Comparison of ENCODE assay signal across 2 cellular contexts in the genomic region with DNA sequence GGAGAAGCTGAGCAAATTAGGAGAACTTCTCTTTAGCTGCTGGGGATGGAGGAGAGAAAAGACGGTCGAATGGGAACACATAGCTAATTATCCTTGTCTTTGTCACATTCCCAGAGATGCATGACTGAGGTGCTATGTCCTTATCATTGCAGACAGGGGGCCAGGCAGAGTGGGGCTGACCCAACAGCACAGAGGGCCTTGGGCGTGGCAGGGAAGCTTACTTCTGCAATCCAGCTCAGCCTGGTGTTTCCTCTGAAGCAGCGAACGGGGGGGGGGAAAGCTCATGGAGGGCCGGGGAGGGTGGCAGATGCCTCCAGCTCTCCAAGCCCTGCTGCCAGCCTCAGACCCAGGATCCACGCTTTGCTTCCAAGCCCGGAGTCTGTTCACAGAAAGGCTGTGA.
TF ChIP-seq lines count a peak whose summit lies in the region.

No MANE protein-coding gene starts in this region.

TF ChIP-seq in HepG2, 621 proteins besides CTCF, POLR2A, EP300 and RAD21 (continued from another document):
- TF ChIP-seq, protein P1, sequence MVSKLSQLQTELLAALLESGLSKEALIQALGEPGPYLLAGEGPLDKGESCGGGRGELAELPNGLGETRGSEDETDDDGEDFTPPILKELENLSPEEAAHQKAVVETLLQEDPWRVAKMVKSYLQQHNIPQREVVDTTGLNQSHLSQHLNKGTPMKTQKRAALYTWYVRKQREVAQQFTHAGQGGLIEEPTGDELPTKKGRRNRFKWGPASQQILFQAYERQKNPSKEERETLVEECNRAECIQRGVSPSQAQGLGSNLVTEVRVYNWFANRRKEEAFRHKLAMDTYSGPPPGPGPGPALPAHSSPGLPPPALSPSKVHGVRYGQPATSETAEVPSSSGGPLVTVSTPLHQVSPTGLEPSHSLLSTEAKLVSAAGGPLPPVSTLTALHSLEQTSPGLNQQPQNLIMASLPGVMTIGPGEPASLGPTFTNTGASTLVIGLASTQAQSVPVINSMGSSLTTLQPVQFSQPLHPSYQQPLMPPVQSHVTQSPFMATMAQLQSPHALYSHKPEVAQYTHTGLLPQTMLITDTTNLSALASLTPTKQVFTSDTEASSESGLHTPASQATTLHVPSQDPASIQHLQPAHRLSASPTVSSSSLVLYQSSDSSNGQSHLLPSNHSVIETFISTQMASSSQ (IDR thresholded peaks at IDR 0.05; ENCODE audit: low read depth): no peak
- TF ChIP-seq, protein P1 (CRISPR knock-in tag; IDR thresholded peaks at IDR 0.05; ENCODE audit: borderline replicate concordance): no peak
- TF ChIP-seq ZNF557 (CRISPR knock-in tag; IDR thresholded peaks at IDR 0.05) (no peak), ZBTB3 (CRISPR knock-in tag; IDR thresholded peaks at IDR 0.05; ENCODE audit: borderline replicate concordance, low read depth) (no peak), SRY (CRISPR knock-in tag; IDR thresholded peaks at IDR 0.05) (no peak)
- TF ChIP-seq, protein P2, sequence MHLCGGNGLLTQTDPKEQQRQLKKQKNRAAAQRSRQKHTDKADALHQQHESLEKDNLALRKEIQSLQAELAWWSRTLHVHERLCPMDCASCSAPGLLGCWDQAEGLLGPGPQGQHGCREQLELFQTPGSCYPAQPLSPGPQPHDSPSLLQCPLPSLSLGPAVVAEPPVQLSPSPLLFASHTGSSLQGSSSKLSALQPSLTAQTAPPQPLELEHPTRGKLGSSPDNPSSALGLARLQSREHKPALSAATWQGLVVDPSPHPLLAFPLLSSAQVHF (CRISPR knock-in tag; IDR thresholded peaks at IDR 0.05): no peak

TF ChIP-seq in WTC11, 78 proteins besides CTCF, POLR2A, EP300 and RAD21 (continued from another document):
- TF ChIP-seq, protein P3, sequence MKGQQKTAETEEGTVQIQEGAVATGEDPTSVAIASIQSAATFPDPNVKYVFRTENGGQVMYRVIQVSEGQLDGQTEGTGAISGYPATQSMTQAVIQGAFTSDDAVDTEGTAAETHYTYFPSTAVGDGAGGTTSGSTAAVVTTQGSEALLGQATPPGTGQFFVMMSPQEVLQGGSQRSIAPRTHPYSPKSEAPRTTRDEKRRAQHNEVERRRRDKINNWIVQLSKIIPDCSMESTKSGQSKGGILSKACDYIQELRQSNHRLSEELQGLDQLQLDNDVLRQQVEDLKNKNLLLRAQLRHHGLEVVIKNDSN (CRISPR knock-in tag; IDR thresholded peaks at IDR 0.05): no peak
- TF ChIP-seq, protein P4, sequence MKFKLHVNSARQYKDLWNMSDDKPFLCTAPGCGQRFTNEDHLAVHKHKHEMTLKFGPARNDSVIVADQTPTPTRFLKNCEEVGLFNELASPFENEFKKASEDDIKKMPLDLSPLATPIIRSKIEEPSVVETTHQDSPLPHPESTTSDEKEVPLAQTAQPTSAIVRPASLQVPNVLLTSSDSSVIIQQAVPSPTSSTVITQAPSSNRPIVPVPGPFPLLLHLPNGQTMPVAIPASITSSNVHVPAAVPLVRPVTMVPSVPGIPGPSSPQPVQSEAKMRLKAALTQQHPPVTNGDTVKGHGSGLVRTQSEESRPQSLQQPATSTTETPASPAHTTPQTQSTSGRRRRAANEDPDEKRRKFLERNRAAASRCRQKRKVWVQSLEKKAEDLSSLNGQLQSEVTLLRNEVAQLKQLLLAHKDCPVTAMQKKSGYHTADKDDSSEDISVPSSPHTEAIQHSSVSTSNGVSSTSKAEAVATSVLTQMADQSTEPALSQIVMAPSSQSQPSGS (CRISPR knock-in tag; IDR thresholded peaks at IDR 0.05; ENCODE audit: borderline replicate concordance, low read depth): no peak
- TF ChIP-seq, protein P5, sequence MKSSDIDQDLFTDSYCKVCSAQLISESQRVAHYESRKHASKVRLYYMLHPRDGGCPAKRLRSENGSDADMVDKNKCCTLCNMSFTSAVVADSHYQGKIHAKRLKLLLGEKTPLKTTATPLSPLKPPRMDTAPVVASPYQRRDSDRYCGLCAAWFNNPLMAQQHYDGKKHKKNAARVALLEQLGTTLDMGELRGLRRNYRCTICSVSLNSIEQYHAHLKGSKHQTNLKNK (CRISPR knock-in tag; IDR thresholded peaks at IDR 0.05): no peak
- TF ChIP-seq ZNF121 (CRISPR knock-in tag; IDR thresholded peaks at IDR 0.05) (no peak), ZNF396 (CRISPR knock-in tag; IDR thresholded peaks at IDR 0.05; ENCODE audit: borderline replicate concordance) (no peak), ETV6 (CRISPR knock-in tag; IDR thresholded peaks at IDR 0.05) (no peak), MYBL2 (CRISPR knock-in tag; IDR thresholded peaks at IDR 0.05) (no peak), CREM (CRISPR knock-in tag; IDR thresholded peaks at IDR 0.05) (no peak)
- TF ChIP-seq, protein P6, sequence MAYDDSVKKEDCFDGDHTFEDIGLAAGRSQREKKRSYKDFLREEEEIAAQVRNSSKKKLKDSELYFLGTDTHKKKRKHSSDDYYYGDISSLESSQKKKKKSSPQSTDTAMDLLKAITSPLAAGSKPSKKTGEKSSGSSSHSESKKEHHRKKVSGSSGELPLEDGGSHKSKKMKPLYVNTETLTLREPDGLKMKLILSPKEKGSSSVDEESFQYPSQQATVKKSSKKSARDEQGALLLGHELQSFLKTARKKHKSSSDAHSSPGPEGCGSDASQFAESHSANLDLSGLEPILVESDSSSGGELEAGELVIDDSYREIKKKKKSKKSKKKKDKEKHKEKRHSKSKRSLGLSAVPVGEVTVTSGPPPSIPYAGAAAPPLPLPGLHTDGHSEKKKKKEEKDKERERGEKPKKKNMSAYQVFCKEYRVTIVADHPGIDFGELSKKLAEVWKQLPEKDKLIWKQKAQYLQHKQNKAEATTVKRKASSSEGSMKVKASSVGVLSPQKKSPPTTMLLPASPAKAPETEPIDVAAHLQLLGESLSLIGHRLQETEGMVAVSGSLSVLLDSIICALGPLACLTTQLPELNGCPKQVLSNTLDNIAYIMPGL (CRISPR knock-in tag; IDR thresholded peaks at IDR 0.05): no peak
- TF ChIP-seq, protein P7, sequence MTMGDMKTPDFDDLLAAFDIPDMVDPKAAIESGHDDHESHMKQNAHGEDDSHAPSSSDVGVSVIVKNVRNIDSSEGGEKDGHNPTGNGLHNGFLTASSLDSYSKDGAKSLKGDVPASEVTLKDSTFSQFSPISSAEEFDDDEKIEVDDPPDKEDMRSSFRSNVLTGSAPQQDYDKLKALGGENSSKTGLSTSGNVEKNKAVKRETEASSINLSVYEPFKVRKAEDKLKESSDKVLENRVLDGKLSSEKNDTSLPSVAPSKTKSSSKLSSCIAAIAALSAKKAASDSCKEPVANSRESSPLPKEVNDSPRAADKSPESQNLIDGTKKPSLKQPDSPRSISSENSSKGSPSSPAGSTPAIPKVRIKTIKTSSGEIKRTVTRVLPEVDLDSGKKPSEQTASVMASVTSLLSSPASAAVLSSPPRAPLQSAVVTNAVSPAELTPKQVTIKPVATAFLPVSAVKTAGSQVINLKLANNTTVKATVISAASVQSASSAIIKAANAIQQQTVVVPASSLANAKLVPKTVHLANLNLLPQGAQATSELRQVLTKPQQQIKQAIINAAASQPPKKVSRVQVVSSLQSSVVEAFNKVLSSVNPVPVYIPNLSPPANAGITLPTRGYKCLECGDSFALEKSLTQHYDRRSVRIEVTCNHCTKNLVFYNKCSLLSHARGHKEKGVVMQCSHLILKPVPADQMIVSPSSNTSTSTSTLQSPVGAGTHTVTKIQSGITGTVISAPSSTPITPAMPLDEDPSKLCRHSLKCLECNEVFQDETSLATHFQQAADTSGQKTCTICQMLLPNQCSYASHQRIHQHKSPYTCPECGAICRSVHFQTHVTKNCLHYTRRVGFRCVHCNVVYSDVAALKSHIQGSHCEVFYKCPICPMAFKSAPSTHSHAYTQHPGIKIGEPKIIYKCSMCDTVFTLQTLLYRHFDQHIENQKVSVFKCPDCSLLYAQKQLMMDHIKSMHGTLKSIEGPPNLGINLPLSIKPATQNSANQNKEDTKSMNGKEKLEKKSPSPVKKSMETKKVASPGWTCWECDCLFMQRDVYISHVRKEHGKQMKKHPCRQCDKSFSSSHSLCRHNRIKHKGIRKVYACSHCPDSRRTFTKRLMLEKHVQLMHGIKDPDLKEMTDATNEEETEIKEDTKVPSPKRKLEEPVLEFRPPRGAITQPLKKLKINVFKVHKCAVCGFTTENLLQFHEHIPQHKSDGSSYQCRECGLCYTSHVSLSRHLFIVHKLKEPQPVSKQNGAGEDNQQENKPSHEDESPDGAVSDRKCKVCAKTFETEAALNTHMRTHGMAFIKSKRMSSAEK (CRISPR knock-in tag; IDR thresholded peaks at IDR 0.05; ENCODE audit: borderline replicate concordance): no peak
TF ChIP-seq in WTC11: peak in this region for 0.
